1 cellular context compared by ENCODE assay signal in the genomic region with DNA sequence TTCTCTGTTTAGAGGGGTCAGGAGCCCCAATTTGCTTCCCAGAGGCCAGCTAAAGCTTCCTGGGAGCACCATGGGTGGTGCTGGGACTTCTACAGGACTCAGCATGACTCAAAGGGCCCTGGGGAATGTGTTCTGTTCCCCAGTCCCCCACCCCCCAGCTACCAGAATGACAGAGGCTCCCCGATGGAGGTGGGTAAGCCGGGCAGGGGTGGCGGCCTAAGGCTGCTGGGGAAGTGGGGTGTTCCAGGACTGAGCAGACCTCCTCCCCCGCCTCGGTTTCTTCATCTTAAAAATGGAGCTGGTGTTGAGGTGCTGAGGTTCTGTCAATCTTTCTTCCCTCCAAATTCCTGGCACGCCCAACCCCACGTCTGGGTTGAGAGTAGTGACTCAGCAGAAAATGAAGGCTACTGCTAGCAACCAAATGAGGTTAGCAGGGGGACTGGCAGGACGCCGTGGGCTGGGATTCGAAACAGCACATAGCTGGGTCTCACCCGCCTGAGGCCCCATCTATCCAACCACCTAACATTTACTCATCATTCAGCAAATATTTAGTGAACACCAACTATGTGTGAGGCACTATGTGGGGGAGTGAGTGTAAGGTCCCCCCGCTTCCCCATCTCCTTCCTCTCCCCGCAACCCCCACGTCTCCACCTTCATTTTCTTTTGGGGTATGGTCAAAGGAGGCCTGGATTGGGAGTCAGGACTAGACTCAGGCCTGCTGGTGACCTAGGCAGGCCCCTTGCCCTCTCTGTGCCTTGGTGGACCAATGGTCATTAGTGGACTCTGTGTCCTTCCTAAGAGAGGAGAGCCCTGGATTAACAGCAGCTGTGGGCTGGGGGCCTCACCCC.
TF ChIP-seq lines count a peak whose summit lies in the region.

No MANE protein-coding gene starts in this region.

TF ChIP-seq in K562, 482 proteins besides CTCF, POLR2A, EP300 and RAD21 (continued from another document):
- TF ChIP-seq, protein P1, sequence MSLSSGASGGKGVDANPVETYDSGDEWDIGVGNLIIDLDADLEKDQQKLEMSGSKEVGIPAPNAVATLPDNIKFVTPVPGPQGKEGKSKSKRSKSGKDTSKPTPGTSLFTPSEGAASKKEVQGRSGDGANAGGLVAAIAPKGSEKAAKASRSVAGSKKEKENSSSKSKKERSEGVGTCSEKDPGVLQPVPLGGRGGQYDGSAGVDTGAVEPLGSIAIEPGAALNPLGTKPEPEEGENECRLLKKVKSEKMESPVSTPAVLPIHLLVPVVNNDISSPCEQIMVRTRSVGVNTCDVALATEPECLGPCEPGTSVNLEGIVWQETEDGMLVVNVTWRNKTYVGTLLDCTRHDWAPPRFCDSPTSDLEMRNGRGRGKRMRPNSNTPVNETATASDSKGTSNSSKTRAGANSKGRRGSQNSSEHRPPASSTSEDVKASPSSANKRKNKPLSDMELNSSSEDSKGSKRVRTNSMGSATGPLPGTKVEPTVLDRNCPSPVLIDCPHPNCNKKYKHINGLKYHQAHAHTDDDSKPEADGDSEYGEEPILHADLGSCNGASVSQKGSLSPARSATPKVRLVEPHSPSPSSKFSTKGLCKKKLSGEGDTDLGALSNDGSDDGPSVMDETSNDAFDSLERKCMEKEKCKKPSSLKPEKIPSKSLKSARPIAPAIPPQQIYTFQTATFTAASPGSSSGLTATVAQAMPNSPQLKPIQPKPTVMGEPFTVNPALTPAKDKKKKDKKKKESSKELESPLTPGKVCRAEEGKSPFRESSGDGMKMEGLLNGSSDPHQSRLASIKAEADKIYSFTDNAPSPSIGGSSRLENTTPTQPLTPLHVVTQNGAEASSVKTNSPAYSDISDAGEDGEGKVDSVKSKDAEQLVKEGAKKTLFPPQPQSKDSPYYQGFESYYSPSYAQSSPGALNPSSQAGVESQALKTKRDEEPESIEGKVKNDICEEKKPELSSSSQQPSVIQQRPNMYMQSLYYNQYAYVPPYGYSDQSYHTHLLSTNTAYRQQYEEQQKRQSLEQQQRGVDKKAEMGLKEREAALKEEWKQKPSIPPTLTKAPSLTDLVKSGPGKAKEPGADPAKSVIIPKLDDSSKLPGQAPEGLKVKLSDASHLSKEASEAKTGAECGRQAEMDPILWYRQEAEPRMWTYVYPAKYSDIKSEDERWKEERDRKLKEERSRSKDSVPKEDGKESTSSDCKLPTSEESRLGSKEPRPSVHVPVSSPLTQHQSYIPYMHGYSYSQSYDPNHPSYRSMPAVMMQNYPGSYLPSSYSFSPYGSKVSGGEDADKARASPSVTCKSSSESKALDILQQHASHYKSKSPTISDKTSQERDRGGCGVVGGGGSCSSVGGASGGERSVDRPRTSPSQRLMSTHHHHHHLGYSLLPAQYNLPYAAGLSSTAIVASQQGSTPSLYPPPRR (CRISPR knock-in tag; IDR thresholded peaks at IDR 0.05; ENCODE audit: borderline replicate concordance) = no peak
- TF ChIP-seq ZBTB7A (IDR thresholded peaks at IDR 0.05; ENCODE audit: borderline replicate concordance, control insufficient read depth, low read depth, low read length) (no peak; the same call in 1 of the 2 replicates), EZH2 (IDR thresholded peaks at IDR 0.05; ENCODE audit: borderline replicate concordance, low read depth, low read length) (no peak), ZNF253 (CRISPR knock-in tag; conservative IDR thresholded peaks at IDR 0.05) (no peak), ARID1B (IDR thresholded peaks at IDR 0.05) (peak; percentile 76), NCOA1 (IDR thresholded peaks at IDR 0.05; ENCODE audit: low read depth) (peak; percentile 49; the same call in 1 of the 2 replicates), RBM25 (IDR thresholded peaks at IDR 0.05; ENCODE audit: low read depth, low read length, severe bottlenecking) (peak; percentile 43), SNIP1 (IDR thresholded peaks at IDR 0.05; ENCODE audit: low read depth) (no peak), MAFG (tag; conservative IDR thresholded peaks at IDR 0.05) (peak; percentile 100), POU5F1 (IDR thresholded peaks at IDR 0.05; ENCODE audit: borderline replicate concordance, low read depth, low read length, partially characterized antibody) (no peak), ZC3H8 (IDR thresholded peaks at IDR 0.05) (no peak), HDAC8 (tag; IDR thresholded peaks at IDR 0.05) (0 out of 2 replicates have a peak, but pooled peaks have one; percentile 74), MYBL2 (IDR thresholded peaks at IDR 0.05; ENCODE audit: low read depth) (no peak), MYBL2 (CRISPR knock-in tag; IDR thresholded peaks at IDR 0.05; ENCODE audit: borderline replicate concordance) (no peak), SNRNP70 (optimal IDR thresholded peaks at IDR 0.05; ENCODE audit: low read depth, low read length) (no peak), SRF (CRISPR knock-in tag; IDR thresholded peaks at IDR 0.05) (no peak), ESRRA (IDR thresholded peaks at IDR 0.05; ENCODE audit: borderline replicate concordance, low read depth) (0 out of 2 replicates have a peak, but pooled peaks have one; percentile 10), RBBP5 (IDR thresholded peaks at IDR 0.05; ENCODE audit: borderline replicate concordance, insufficient read depth, low read length, poor library complexity, severe bottlenecking) (peak; percentile 58), ASH1L (IDR thresholded peaks at IDR 0.05; ENCODE audit: borderline replicate concordance, low read depth, partially characterized antibody) (no peak), CTBP1 (IDR thresholded peaks at IDR 0.05; ENCODE audit: borderline replicate concordance) (peak; percentile 42; the same call in 1 of the 2 replicates), NFATC3 (IDR thresholded peaks at IDR 0.05) (no peak), ZNF785 (CRISPR knock-in tag; IDR thresholded peaks at IDR 0.05) (no peak), ZNF586 (CRISPR knock-in tag; conservative IDR thresholded peaks at IDR 0.05) (no peak), C11orf30 (IDR thresholded peaks at IDR 0.05; ENCODE audit: low read depth) (peak; percentile 98), ZNF696 (CRISPR knock-in tag; conservative IDR thresholded peaks at IDR 0.05) (no peak), ZNF263 (CRISPR knock-in tag; IDR thresholded peaks at IDR 0.05; ENCODE audit: borderline replicate concordance) (peak; percentile 84)
- TF ChIP-seq, protein P2, sequence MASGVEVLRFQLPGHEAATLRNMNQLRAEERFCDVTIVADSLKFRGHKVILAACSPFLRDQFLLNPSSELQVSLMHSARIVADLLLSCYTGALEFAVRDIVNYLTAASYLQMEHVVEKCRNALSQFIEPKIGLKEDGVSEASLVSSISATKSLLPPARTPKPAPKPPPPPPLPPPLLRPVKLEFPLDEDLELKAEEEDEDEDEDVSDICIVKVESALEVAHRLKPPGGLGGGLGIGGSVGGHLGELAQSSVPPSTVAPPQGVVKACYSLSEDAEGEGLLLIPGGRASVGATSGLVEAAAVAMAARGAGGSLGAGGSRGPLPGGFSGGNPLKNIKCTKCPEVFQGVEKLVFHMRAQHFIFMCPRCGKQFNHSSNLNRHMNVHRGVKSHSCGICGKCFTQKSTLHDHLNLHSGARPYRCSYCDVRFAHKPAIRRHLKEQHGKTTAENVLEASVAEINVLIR (CRISPR knock-in tag; IDR thresholded peaks at IDR 0.05) = no peak; the same call in 1 of the 2 replicates
- TF ChIP-seq, protein P3, sequence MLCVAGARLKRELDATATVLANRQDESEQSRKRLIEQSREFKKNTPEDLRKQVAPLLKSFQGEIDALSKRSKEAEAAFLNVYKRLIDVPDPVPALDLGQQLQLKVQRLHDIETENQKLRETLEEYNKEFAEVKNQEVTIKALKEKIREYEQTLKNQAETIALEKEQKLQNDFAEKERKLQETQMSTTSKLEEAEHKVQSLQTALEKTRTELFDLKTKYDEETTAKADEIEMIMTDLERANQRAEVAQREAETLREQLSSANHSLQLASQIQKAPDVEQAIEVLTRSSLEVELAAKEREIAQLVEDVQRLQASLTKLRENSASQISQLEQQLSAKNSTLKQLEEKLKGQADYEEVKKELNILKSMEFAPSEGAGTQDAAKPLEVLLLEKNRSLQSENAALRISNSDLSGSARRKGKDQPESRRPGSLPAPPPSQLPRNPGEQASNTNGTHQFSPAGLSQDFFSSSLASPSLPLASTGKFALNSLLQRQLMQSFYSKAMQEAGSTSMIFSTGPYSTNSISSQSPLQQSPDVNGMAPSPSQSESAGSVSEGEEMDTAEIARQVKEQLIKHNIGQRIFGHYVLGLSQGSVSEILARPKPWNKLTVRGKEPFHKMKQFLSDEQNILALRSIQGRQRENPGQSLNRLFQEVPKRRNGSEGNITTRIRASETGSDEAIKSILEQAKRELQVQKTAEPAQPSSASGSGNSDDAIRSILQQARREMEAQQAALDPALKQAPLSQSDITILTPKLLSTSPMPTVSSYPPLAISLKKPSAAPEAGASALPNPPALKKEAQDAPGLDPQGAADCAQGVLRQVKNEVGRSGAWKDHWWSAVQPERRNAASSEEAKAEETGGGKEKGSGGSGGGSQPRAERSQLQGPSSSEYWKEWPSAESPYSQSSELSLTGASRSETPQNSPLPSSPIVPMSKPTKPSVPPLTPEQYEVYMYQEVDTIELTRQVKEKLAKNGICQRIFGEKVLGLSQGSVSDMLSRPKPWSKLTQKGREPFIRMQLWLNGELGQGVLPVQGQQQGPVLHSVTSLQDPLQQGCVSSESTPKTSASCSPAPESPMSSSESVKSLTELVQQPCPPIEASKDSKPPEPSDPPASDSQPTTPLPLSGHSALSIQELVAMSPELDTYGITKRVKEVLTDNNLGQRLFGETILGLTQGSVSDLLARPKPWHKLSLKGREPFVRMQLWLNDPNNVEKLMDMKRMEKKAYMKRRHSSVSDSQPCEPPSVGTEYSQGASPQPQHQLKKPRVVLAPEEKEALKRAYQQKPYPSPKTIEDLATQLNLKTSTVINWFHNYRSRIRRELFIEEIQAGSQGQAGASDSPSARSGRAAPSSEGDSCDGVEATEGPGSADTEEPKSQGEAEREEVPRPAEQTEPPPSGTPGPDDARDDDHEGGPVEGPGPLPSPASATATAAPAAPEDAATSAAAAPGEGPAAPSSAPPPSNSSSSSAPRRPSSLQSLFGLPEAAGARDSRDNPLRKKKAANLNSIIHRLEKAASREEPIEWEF (CRISPR knock-in tag; IDR thresholded peaks at IDR 0.05) = peak; percentile 73; the same call in 1 of the 2 replicates
- TF ChIP-seq, protein P4, sequence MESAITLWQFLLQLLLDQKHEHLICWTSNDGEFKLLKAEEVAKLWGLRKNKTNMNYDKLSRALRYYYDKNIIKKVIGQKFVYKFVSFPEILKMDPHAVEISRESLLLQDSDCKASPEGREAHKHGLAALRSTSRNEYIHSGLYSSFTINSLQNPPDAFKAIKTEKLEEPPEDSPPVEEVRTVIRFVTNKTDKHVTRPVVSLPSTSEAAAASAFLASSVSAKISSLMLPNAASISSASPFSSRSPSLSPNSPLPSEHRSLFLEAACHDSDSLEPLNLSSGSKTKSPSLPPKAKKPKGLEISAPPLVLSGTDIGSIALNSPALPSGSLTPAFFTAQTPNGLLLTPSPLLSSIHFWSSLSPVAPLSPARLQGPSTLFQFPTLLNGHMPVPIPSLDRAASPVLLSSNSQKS (CRISPR knock-in tag; IDR thresholded peaks at IDR 0.05) = no peak
- TF ChIP-seq, protein P5, sequence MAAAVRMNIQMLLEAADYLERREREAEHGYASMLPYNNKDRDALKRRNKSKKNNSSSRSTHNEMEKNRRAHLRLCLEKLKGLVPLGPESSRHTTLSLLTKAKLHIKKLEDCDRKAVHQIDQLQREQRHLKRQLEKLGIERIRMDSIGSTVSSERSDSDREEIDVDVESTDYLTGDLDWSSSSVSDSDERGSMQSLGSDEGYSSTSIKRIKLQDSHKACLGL (CRISPR knock-in tag; IDR thresholded peaks at IDR 0.05; ENCODE audit: borderline replicate concordance, poor library complexity, severe bottlenecking) = no peak
- TF ChIP-seq, protein P6, sequence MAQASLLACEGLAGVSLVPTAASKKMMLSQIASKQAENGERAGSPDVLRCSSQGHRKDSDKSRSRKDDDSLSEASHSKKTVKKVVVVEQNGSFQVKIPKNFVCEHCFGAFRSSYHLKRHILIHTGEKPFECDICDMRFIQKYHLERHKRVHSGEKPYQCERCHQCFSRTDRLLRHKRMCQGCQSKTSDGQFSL (CRISPR knock-in tag; IDR thresholded peaks at IDR 0.05) = no peak
- TF ChIP-seq, protein P6 (tag; IDR thresholded peaks at IDR 0.05) = peak in 1 of 2 experiments; percentile 49; a peak in 1 of 4 replicates
- TF ChIP-seq, protein P7, sequence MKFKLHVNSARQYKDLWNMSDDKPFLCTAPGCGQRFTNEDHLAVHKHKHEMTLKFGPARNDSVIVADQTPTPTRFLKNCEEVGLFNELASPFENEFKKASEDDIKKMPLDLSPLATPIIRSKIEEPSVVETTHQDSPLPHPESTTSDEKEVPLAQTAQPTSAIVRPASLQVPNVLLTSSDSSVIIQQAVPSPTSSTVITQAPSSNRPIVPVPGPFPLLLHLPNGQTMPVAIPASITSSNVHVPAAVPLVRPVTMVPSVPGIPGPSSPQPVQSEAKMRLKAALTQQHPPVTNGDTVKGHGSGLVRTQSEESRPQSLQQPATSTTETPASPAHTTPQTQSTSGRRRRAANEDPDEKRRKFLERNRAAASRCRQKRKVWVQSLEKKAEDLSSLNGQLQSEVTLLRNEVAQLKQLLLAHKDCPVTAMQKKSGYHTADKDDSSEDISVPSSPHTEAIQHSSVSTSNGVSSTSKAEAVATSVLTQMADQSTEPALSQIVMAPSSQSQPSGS (CRISPR knock-in tag; IDR thresholded peaks at IDR 0.05) = no peak
